ENCODE assay signal across 1 cellular context in genomic region chr1:184792450-184792969, GRCh38.
TF ChIP-seq lines count a peak whose summit lies in the region.

No MANE protein-coding gene starts in this region.

TF ChIP-seq in SK-N-SH, 30 proteins besides CTCF, POLR2A, EP300 and RAD21 (continued from another document):
- TF ChIP-seq ZBTB33 (IDR thresholded peaks at IDR 0.05; ENCODE audit: borderline replicate concordance, low read depth), result peak; percentile 88
- 0 out of 2 replicates have a peak, but pooled peaks have one; percentile 36 for TF ChIP-seq USF1 (IDR thresholded peaks at IDR 0.05; ENCODE audit: borderline replicate concordance, low read depth)
- TF ChIP-seq, protein P1, sequence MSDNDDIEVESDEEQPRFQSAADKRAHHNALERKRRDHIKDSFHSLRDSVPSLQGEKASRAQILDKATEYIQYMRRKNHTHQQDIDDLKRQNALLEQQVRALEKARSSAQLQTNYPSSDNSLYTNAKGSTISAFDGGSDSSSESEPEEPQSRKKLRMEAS (IDR thresholded peaks at IDR 0.05; ENCODE audit: low read depth), result peak; percentile 90
- no peak for TF ChIP-seq EZH2phosphoT487 (IDR thresholded peaks at IDR 0.05; ENCODE audit: borderline replicate concordance, low read depth)
- TF ChIP-seq NFIC (IDR thresholded peaks at IDR 0.05; ENCODE audit: borderline replicate concordance), result peak; percentile 91
- peak; percentile 37; the same call in 1 of the 2 replicates for TF ChIP-seq TAF1 (IDR thresholded peaks at IDR 0.05; ENCODE audit: borderline replicate concordance, low read depth, low read length)
- peak; percentile 81; the same call in 1 of the 2 replicates for TF ChIP-seq YY1 (IDR thresholded peaks at IDR 0.05; ENCODE audit: low read depth)
- TF ChIP-seq, protein P2, sequence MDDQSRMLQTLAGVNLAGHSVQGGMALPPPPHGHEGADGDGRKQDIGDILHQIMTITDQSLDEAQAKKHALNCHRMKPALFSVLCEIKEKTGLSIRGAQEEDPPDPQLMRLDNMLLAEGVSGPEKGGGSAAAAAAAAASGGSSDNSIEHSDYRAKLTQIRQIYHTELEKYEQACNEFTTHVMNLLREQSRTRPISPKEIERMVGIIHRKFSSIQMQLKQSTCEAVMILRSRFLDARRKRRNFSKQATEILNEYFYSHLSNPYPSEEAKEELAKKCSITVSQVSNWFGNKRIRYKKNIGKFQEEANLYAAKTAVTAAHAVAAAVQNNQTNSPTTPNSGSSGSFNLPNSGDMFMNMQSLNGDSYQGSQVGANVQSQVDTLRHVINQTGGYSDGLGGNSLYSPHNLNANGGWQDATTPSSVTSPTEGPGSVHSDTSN (IDR thresholded peaks at IDR 0.05), result peak; percentile 98
- TF ChIP-seq RXRA (IDR thresholded peaks at IDR 0.05; ENCODE audit: borderline replicate concordance, low read depth), result peak; percentile 72; the same call in 1 of the 2 replicates
- no peak for TF ChIP-seq GATA2 (CRISPR knock-in tag; IDR thresholded peaks at IDR 0.05)
- TF ChIP-seq MEF2A (IDR thresholded peaks at IDR 0.05; ENCODE audit: borderline replicate concordance, low read depth), result peak; percentile 66
- TF ChIP-seq SIN3A (IDR thresholded peaks at IDR 0.05; ENCODE audit: borderline replicate concordance, low read depth, low read length), result peak; percentile 97
- no peak for TF ChIP-seq MXI1 (IDR thresholded peaks at IDR 0.05; ENCODE audit: low read depth, low read length)
- no peak for TF ChIP-seq RFX5 (IDR thresholded peaks at IDR 0.05; ENCODE audit: low read length)
- TF ChIP-seq, protein P3, sequence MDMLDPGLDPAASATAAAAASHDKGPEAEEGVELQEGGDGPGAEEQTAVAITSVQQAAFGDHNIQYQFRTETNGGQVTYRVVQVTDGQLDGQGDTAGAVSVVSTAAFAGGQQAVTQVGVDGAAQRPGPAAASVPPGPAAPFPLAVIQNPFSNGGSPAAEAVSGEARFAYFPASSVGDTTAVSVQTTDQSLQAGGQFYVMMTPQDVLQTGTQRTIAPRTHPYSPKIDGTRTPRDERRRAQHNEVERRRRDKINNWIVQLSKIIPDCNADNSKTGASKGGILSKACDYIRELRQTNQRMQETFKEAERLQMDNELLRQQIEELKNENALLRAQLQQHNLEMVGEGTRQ (IDR thresholded peaks at IDR 0.05; ENCODE audit: borderline replicate concordance, low read depth, low read length), result no peak
- peak; percentile 95 for TF ChIP-seq FOSL2 (IDR thresholded peaks at IDR 0.05; ENCODE audit: borderline replicate concordance, low read depth)
- TF ChIP-seq RCOR1 (IDR thresholded peaks at IDR 0.05; ENCODE audit: low read length), result no peak
- no peak for TF ChIP-seq FOXJ3 (CRISPR knock-in tag; IDR thresholded peaks at IDR 0.05)
- TF ChIP-seq JUND (IDR thresholded peaks at IDR 0.05), result peak; percentile 98
- TF ChIP-seq GABPA (IDR thresholded peaks at IDR 0.05; ENCODE audit: low read depth), result peak; percentile 41; the same call in 1 of the 2 replicates
- 0 out of 2 replicates have a peak, but pooled peaks have one; percentile 20 for TF ChIP-seq NRF1 (IDR thresholded peaks at IDR 0.05; ENCODE audit: low read depth, low read length)
- TF ChIP-seq, protein P4, sequence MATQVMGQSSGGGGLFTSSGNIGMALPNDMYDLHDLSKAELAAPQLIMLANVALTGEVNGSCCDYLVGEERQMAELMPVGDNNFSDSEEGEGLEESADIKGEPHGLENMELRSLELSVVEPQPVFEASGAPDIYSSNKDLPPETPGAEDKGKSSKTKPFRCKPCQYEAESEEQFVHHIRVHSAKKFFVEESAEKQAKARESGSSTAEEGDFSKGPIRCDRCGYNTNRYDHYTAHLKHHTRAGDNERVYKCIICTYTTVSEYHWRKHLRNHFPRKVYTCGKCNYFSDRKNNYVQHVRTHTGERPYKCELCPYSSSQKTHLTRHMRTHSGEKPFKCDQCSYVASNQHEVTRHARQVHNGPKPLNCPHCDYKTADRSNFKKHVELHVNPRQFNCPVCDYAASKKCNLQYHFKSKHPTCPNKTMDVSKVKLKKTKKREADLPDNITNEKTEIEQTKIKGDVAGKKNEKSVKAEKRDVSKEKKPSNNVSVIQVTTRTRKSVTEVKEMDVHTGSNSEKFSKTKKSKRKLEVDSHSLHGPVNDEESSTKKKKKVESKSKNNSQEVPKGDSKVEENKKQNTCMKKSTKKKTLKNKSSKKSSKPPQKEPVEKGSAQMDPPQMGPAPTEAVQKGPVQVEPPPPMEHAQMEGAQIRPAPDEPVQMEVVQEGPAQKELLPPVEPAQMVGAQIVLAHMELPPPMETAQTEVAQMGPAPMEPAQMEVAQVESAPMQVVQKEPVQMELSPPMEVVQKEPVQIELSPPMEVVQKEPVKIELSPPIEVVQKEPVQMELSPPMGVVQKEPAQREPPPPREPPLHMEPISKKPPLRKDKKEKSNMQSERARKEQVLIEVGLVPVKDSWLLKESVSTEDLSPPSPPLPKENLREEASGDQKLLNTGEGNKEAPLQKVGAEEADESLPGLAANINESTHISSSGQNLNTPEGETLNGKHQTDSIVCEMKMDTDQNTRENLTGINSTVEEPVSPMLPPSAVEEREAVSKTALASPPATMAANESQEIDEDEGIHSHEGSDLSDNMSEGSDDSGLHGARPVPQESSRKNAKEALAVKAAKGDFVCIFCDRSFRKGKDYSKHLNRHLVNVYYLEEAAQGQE (IDR thresholded peaks at IDR 0.05; ENCODE audit: low read depth, low read length), result peak; percentile 69
- TF ChIP-seq FOXM1 (IDR thresholded peaks at IDR 0.05; ENCODE audit: low read depth), result peak; percentile 96
- TF ChIP-seq TCF12 (IDR thresholded peaks at IDR 0.05), result peak; percentile 99
- no peak for TF ChIP-seq SMC3 (IDR thresholded peaks at IDR 0.05; ENCODE audit: low read depth, low read length)
- TF ChIP-seq IRF3 (IDR thresholded peaks at IDR 0.05; ENCODE audit: low read depth, low read length), result no peak
- peak; percentile 64; the same call in 1 of the 2 replicates for TF ChIP-seq ELF1 (IDR thresholded peaks at IDR 0.05)
- TF ChIP-seq TEAD4 (IDR thresholded peaks at IDR 0.05; ENCODE audit: borderline replicate concordance, insufficient read depth), result peak; percentile 97
TF ChIP-seq in SK-N-SH: peak in this region for 20.
